In genomic region chr3:60660026-60660425, GRCh38 we compare ENCODE assay signal across 23 cellular contexts.
"Had no signal": no experiment of that assay in that cellular context is flagged by ENCODE, and none has a peak within 500 bp of the region (broad histone marks: within the 10 kb centered on the region; RNA-seq: fewer than 3 reads in every experiment).

No MANE protein-coding gene starts in this region.

- H3K27me3 ChIP-seq: esophagus squamous epithelium, gastroesophageal sphincter, pancreas, right lobe of liver, tibial artery, upper lobe of left lung, uterus had no signal

- H3K36me3 ChIP-seq: esophagus squamous epithelium, gastroesophageal sphincter, pancreas, right lobe of liver, tibial artery, upper lobe of left lung, uterus had no signal

- H3K27ac Mint-ChIP-seq: natural killer cell; progenitor cell of endocrine pancreas; stimulated activated memory B cell treated with anti-CD40 and anti-IgM and Interleukin-4, amounts not matched to agents 10 μg/mL and 1 μg/mL and 100 μg/mL, for 72 hours; stimulated activated naive CD8-positive, alpha-beta T cell treated with anti-CD3 and anti-CD28 coated beads, Interleukin-15, Interleukin-2, amounts not matched to agents 100 ng/mL and 50 ng/mL, for 24 hours had no signal

- DNase-seq: cortex of kidney; effector memory CD4-positive, alpha-beta T cell; esophagus squamous epithelium; foreskin fibroblast; glutamatergic neuron; islet precursor cell; mammary epithelial cell; natural killer cell; occipital lobe; pancreas; retina; right lobe of liver; stimulated activated CD4-positive, alpha-beta T cell treated with anti-CD3 and anti-CD28 coated beads, Interleukin-1b, Interleukin-23, amount 100 ng/mL, for 48 hours; stimulated activated CD4-positive, alpha-beta T cell treated with anti-CD3 and anti-CD28 coated beads, Interleukin-4, amount 100 ng/mL, for 24 hours; tibial artery; upper lobe of left lung; uterus had no signal

- ATAC-seq: gastroesophageal sphincter; left lobe of liver; natural killer cell; pancreas; right lobe of liver; stimulated activated memory B cell treated with anti-CD40 and anti-IgM and Interleukin-4, amounts not matched to agents 10 μg/mL and 1 μg/mL and 100 μg/mL, for 72 hours had no signal

- H3K27me3 Mint-ChIP-seq: progenitor cell of endocrine pancreas; stimulated activated memory B cell treated with anti-CD40 and anti-IgM and Interleukin-4, amounts not matched to agents 10 μg/mL and 1 μg/mL and 100 μg/mL, for 72 hours; stimulated activated naive CD8-positive, alpha-beta T cell treated with anti-CD3 and anti-CD28 coated beads, Interleukin-15, Interleukin-2, amounts not matched to agents 100 ng/mL and 50 ng/mL, for 24 hours had no signal

- H3K4me3 ChIP-seq: esophagus squamous epithelium, gastroesophageal sphincter, pancreas, right lobe of liver, tibial artery, upper lobe of left lung, uterus had no signal

- H3K36me3 Mint-ChIP-seq: natural killer cell had no signal

- H3K4me1 Mint-ChIP-seq: natural killer cell; stimulated activated memory B cell treated with anti-CD40 and anti-IgM and Interleukin-4, amounts not matched to agents 10 μg/mL and 1 μg/mL and 100 μg/mL, for 72 hours had no signal

- H3K27ac ChIP-seq: esophagus squamous epithelium, gastroesophageal sphincter, pancreas, right lobe of liver, tibial artery, upper lobe of left lung, uterus had no signal

- H3K4me3 Mint-ChIP-seq: natural killer cell; neural crest cell; stimulated activated memory B cell treated with anti-CD40 and anti-IgM and Interleukin-4, amounts not matched to agents 10 μg/mL and 1 μg/mL and 100 μg/mL, for 72 hours; stimulated activated naive CD8-positive, alpha-beta T cell treated with anti-CD3 and anti-CD28 coated beads, Interleukin-15, Interleukin-2, amounts not matched to agents 100 ng/mL and 50 ng/mL, for 24 hours had no signal

- H3K4me1 ChIP-seq: esophagus squamous epithelium, gastroesophageal sphincter, pancreas, right lobe of liver, tibial artery, upper lobe of left lung, uterus had no signal
